ENCODE assay signal across 2 cellular contexts in genomic region chr2:94994914-94995236, GRCh38.
TF ChIP-seq lines count a peak whose summit lies in the region.

No MANE protein-coding gene starts in this region.

TF ChIP-seq in A549, 52 proteins besides CTCF, POLR2A, EP300 and RAD21:
- TF ChIP-seq PHF8 (IDR thresholded peaks at IDR 0.05; ENCODE audit: borderline replicate concordance, low read depth) (no peak), PBX3 (IDR thresholded peaks at IDR 0.05) (no peak), E2F6 (IDR thresholded peaks at IDR 0.05; ENCODE audit: borderline replicate concordance, low read depth) (no peak), MAFK (IDR thresholded peaks at IDR 0.05; ENCODE audit: partially characterized antibody) (no peak), ELK1 (IDR thresholded peaks at IDR 0.05; ENCODE audit: low read depth, low read length) (no peak), CHD4 (IDR thresholded peaks at IDR 0.05; ENCODE audit: borderline replicate concordance) (no peak), JUN (IDR thresholded peaks at IDR 0.05) (no peak), HES2 (IDR thresholded peaks at IDR 0.05) (no peak), HOXB5 (CRISPR knock-in tag; IDR thresholded peaks at IDR 0.05) (no peak), REST (IDR thresholded peaks at IDR 0.05) (no peak), ESRRA (IDR thresholded peaks at IDR 0.05; ENCODE audit: borderline replicate concordance, low read length) (no peak), RNF2 (IDR thresholded peaks at IDR 0.05; ENCODE audit: borderline replicate concordance, low read depth) (no peak), CEBPB (IDR thresholded peaks at IDR 0.05) (no peak), BHLHE40 (IDR thresholded peaks at IDR 0.05; ENCODE audit: low read depth, low read length) (no peak), ATOH8 (CRISPR knock-in tag; IDR thresholded peaks at IDR 0.05; ENCODE audit: low read depth) (no peak), MAX (IDR thresholded peaks at IDR 0.05) (no peak), ZSCAN20 (CRISPR knock-in tag; IDR thresholded peaks at IDR 0.05) (no peak), MAZ (IDR thresholded peaks at IDR 0.05; ENCODE audit: borderline replicate concordance, low read depth, low read length) (no peak), KDM1A (IDR thresholded peaks at IDR 0.05; ENCODE audit: low read depth) (no peak), SMC3 (IDR thresholded peaks at IDR 0.05) (no peak)

TF ChIP-seq in IMR-90, 13 proteins besides CTCF, POLR2A, EP300 and RAD21:
- no peak for TF ChIP-seq MXI1 (IDR thresholded peaks at IDR 0.05; ENCODE audit: borderline replicate concordance, low read depth, low read length)
- TF ChIP-seq BHLHE40 (IDR thresholded peaks at IDR 0.05; ENCODE audit: low read depth, low read length): no peak
- TF ChIP-seq RCOR1 (IDR thresholded peaks at IDR 0.05; ENCODE audit: insufficient replicate concordance, low read length): no peak
- TF ChIP-seq CHD1 (IDR thresholded peaks at IDR 0.05; ENCODE audit: low read depth, low read length): no peak
- TF ChIP-seq ELK1 (IDR thresholded peaks at IDR 0.05; ENCODE audit: borderline replicate concordance, low read depth, low read length): no peak
- no peak for TF ChIP-seq SMC3 (IDR thresholded peaks at IDR 0.05; ENCODE audit: low read depth, low read length)
- TF ChIP-seq USF2 (IDR thresholded peaks at IDR 0.05; ENCODE audit: low read depth, low read length): no peak
- TF ChIP-seq NFE2L2 (IDR thresholded peaks at IDR 0.05; ENCODE audit: low read depth, low read length): no peak
- TF ChIP-seq RFX5 (IDR thresholded peaks at IDR 0.05; ENCODE audit: low read depth, low read length): no peak
